Comparison of ENCODE assay signal across 20 cellular contexts in genomic region chr1:87074001-87074795, GRCh38.
"Had no signal": no experiment of that assay in that cellular context is flagged by ENCODE, and none has a peak within 500 bp of the region (broad histone marks: within the 10 kb centered on the region; RNA-seq: fewer than 3 reads in every experiment).

No MANE protein-coding gene starts in this region.

- H3K9me3 ChIP-seq: gastrocnemius medialis, heart right ventricle, stomach, thoracic aorta, upper lobe of right lung had no signal

- H3K4me1 ChIP-seq: neural progenitor cell, parathyroid adenoma, upper lobe of right lung had no signal

- H3K9me3 Mint-ChIP-seq: activated T-cell treated with anti-CD3 and anti-CD28 coated beads, Interleukin-2, amount 50 U/mL, for 72 hours; neural progenitor cell; WTC11 had no signal

- FAIRE-seq: TTC549 had no signal

- ATAC-seq: activated CD8-positive, alpha-beta T cell treated with anti-CD3 and anti-CD28 coated beads, Interleukin-2, amount 10 ng/mL, durations not matched to agents 7 days and 5 days; activated T-cell treated with anti-CD3 and anti-CD28 coated beads, Interleukin-2, amount 50 U/mL, for 72 hours; gastrocnemius medialis; heart right ventricle; upper lobe of right lung; WTC11 had no signal

- H3K4me3 ChIP-seq: gastrocnemius medialis, heart right ventricle, lung, neural progenitor cell, stomach, thoracic aorta, upper lobe of right lung had no signal

- H3K4me3 Mint-ChIP-seq: activated CD8-positive, alpha-beta T cell treated with anti-CD3 and anti-CD28 coated beads, Interleukin-2, amount 10 ng/mL, durations not matched to agents 7 days and 5 days; activated naive CD8-positive, alpha-beta T cell; activated T-cell treated with anti-CD3 and anti-CD28 coated beads, Interleukin-2, amount 50 U/mL, for 72 hours; neural progenitor cell; WTC11 had no signal

- H3K27ac Mint-ChIP-seq: activated CD8-positive, alpha-beta T cell treated with anti-CD3 and anti-CD28 coated beads, Interleukin-2, amount 10 ng/mL, durations not matched to agents 7 days and 5 days; activated naive CD8-positive, alpha-beta T cell; activated T-cell treated with anti-CD3 and anti-CD28 coated beads, Interleukin-2, amount 50 U/mL, for 72 hours; neural progenitor cell; WTC11 had no signal

- H3K27me3 Mint-ChIP-seq: activated naive CD8-positive, alpha-beta T cell had no signal

- H3K36me3 ChIP-seq: gastrocnemius medialis, heart right ventricle, stomach, thoracic aorta, upper lobe of right lung had no signal

- H3K27me3 ChIP-seq: gastrocnemius medialis, heart right ventricle, neural progenitor cell, stomach, upper lobe of right lung had no signal

- H3K4me1 Mint-ChIP-seq: neural progenitor cell had no signal

- H3K27ac ChIP-seq: gastrocnemius medialis, heart right ventricle, neural progenitor cell, parathyroid adenoma, stomach, thoracic aorta, upper lobe of right lung had no signal

- DNase-seq: activated CD4-positive, alpha-beta T cell treated with anti-CD3 and anti-CD28 coated beads for 48 hours; activated CD8-positive, alpha-beta memory T cell treated with anti-CD3 and anti-CD28 coated beads, Interleukin-2, amount 50 U/mL, for 4 hours; activated CD8-positive, alpha-beta T cell treated with anti-CD3 and anti-CD28 coated beads, Interleukin-2, amount 10 ng/mL, durations not matched to agents 7 days and 5 days; activated gamma-delta T cell treated with Interleukin-2 at 50 U/mL for 16 hours; activated T-cell treated with anti-CD3 and anti-CD28 coated beads, Interleukin-2, amount 50 U/mL, for 72 hours; gastrocnemius medialis; heart right ventricle; islet precursor cell; midbrain; stimulated activated CD4-positive, alpha-beta T cell treated with anti-CD3 and anti-CD28 coated beads, Interleukin-12 subunit alpha, Interleukin-12 subunit beta, amount 100 ng/mL, for 4 hours; stimulated activated CD4-positive, alpha-beta T cell treated with anti-CD3 and anti-CD28 coated beads, Interleukin-2, amount 100 ng/mL, for 24 hours; stomach; upper lobe of right lung had no signal
